Comparison of ENCODE assay signal across 33 cellular contexts in the genomic region with DNA sequence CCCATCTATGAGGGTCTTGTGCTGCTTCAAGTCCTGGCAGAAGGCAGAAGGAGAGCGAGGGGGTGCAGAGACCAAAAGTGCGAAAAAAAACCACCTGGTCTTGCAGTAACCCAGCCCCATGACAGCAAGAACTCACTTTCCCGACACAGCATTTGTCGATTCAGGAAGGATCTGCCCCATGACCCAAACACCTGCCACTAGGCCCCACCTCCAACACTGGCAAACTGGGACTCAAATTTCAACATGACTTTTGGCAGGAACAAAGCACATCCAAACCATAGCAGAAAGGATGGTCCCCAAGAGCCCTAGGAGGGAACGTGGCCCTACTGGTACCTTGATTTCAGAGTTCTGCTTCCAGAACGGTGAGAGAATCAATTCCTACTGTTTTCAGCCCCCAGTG.
"Had no signal": no experiment of that assay in that cellular context is flagged by ENCODE, and none has a peak within 500 bp of the region (broad histone marks: within the 10 kb centered on the region; RNA-seq: fewer than 3 reads in every experiment).

No MANE protein-coding gene starts in this region.

- H3K4me3 Mint-ChIP-seq: activated CD4-positive, alpha-beta memory T cell treated with anti-CD3 and anti-CD28 coated beads, Interleukin-2, amount 10 ng/mL, durations not matched to agents 7 days and 5 days; activated CD4-positive, alpha-beta T cell treated with anti-CD3 and anti-CD28 coated beads, Interleukin-2, amount 10 ng/mL, durations not matched to agents 24 days and 14 days; activated naive CD4-positive, alpha-beta T cell treated with anti-CD3 and anti-CD28 coated beads, Interleukin-2, amount 10 ng/mL, durations not matched to agents 7 days and 5 days; activated naive CD8-positive, alpha-beta T cell treated with anti-CD3 and anti-CD28 coated beads, Interleukin-2, amount 10 ng/mL, durations not matched to agents 7 days and 5 days; activated T-cell treated with anti-CD3 and anti-CD28 coated beads, Interleukin-2, amount 50 U/mL, for 24 hours; brain; naive B cell; stimulated activated memory B cell treated with anti-CD40 and anti-IgM and Interleukin-4, amounts not matched to agents 10 μg/mL and 1 μg/mL and 100 μg/mL, for 72 hours; stimulated activated naive CD8-positive, alpha-beta T cell treated with anti-CD3 and anti-CD28 coated beads, Interleukin-15, amount 100 ng/mL, for 72 hours; type B pancreatic cell had no signal

- H3K27ac Mint-ChIP-seq: activated CD4-positive, alpha-beta memory T cell treated with anti-CD3 and anti-CD28 coated beads, Interleukin-2, amount 10 ng/mL, durations not matched to agents 7 days and 5 days; activated CD4-positive, alpha-beta T cell treated with anti-CD3 and anti-CD28 coated beads, Interleukin-2, amount 10 ng/mL, durations not matched to agents 24 days and 14 days; activated naive CD4-positive, alpha-beta T cell treated with anti-CD3 and anti-CD28 coated beads, Interleukin-2, amount 10 ng/mL, durations not matched to agents 7 days and 5 days; activated naive CD8-positive, alpha-beta T cell treated with anti-CD3 and anti-CD28 coated beads, Interleukin-2, amount 10 ng/mL, durations not matched to agents 7 days and 5 days; activated T-cell treated with anti-CD3 and anti-CD28 coated beads, Interleukin-2, amount 50 U/mL, for 24 hours; brain; naive B cell; stimulated activated memory B cell treated with anti-CD40 and anti-IgM and Interleukin-4, amounts not matched to agents 10 μg/mL and 1 μg/mL and 100 μg/mL, for 72 hours; type B pancreatic cell had no signal

- ATAC-seq: left ventricle myocardium superior; pancreas; stimulated activated memory B cell treated with anti-CD40 and anti-IgM and Interleukin-4, amounts not matched to agents 10 μg/mL and 1 μg/mL and 100 μg/mL, for 72 hours; stimulated activated naive CD8-positive, alpha-beta T cell treated with anti-CD3 and anti-CD28 coated beads, Interleukin-15, amount 100 ng/mL, for 72 hours had no signal

- H3K4me1 Mint-ChIP-seq: activated CD4-positive, alpha-beta memory T cell treated with anti-CD3 and anti-CD28 coated beads, Interleukin-2, amount 10 ng/mL, durations not matched to agents 7 days and 5 days; activated CD4-positive, alpha-beta T cell treated with anti-CD3 and anti-CD28 coated beads, Interleukin-2, amount 10 ng/mL, durations not matched to agents 24 days and 14 days; activated naive CD8-positive, alpha-beta T cell treated with anti-CD3 and anti-CD28 coated beads, Interleukin-2, amount 10 ng/mL, durations not matched to agents 7 days and 5 days; brain had no signal

- H3K36me3 Mint-ChIP-seq: activated naive CD4-positive, alpha-beta T cell treated with anti-CD3 and anti-CD28 coated beads, Interleukin-2, amount 10 ng/mL, durations not matched to agents 7 days and 5 days; brain; naive B cell; stimulated activated memory B cell treated with anti-CD40 and anti-IgM and Interleukin-4, amounts not matched to agents 10 μg/mL and 1 μg/mL and 100 μg/mL, for 72 hours; type B pancreatic cell had no signal

- H3K9me3 Mint-ChIP-seq: activated CD4-positive, alpha-beta memory T cell treated with anti-CD3 and anti-CD28 coated beads, Interleukin-2, amount 10 ng/mL, durations not matched to agents 7 days and 5 days; activated CD4-positive, alpha-beta T cell treated with anti-CD3 and anti-CD28 coated beads, Interleukin-2, amount 10 ng/mL, durations not matched to agents 24 days and 14 days; activated naive CD4-positive, alpha-beta T cell treated with anti-CD3 and anti-CD28 coated beads, Interleukin-2, amount 10 ng/mL, durations not matched to agents 7 days and 5 days; activated T-cell treated with anti-CD3 and anti-CD28 coated beads, Interleukin-2, amount 50 U/mL, for 24 hours; stimulated activated memory B cell treated with anti-CD40 and anti-IgM and Interleukin-4, amounts not matched to agents 10 μg/mL and 1 μg/mL and 100 μg/mL, for 72 hours; stimulated activated naive CD8-positive, alpha-beta T cell treated with anti-CD3 and anti-CD28 coated beads, Interleukin-15, amount 100 ng/mL, for 72 hours; type B pancreatic cell had no signal

- H3K27me3 Mint-ChIP-seq: activated CD4-positive, alpha-beta T cell treated with anti-CD3 and anti-CD28 coated beads, Interleukin-2, amount 10 ng/mL, durations not matched to agents 24 days and 14 days; activated T-cell treated with anti-CD3 and anti-CD28 coated beads, Interleukin-2, amount 50 U/mL, for 24 hours; brain; stimulated activated memory B cell treated with anti-CD40 and anti-IgM and Interleukin-4, amounts not matched to agents 10 μg/mL and 1 μg/mL and 100 μg/mL, for 72 hours; stimulated activated naive CD8-positive, alpha-beta T cell treated with anti-CD3 and anti-CD28 coated beads, Interleukin-15, amount 100 ng/mL, for 72 hours; type B pancreatic cell had no signal

- DNase-seq: activated CD4-positive, alpha-beta memory T cell treated with anti-CD3 and anti-CD28 coated beads, Interleukin-2, amount 10 ng/mL, durations not matched to agents 7 days and 5 days; activated CD4-positive, alpha-beta T cell treated with anti-CD3 and anti-CD28 coated beads, Interleukin-2, amount 10 ng/mL, durations not matched to agents 24 days and 14 days; activated CD4-positive, CD25-positive, alpha-beta regulatory T cell treated with anti-CD3 and anti-CD28 coated beads, Interleukin-2, amount 50 U/mL, for 72 hours; activated CD8-positive, alpha-beta memory T cell treated with anti-CD3 and anti-CD28 coated beads, Interleukin-2, amount 50 U/mL, for 48 hours; activated gamma-delta T cell; activated naive CD4-positive, alpha-beta T cell treated with anti-CD3 and anti-CD28 coated beads, Interleukin-2, amount 10 ng/mL, durations not matched to agents 7 days and 5 days; activated naive CD8-positive, alpha-beta T cell treated with anti-CD3 and anti-CD28 coated beads, Interleukin-2, amount 10 ng/mL, durations not matched to agents 7 days and 5 days; activated T-cell treated with anti-CD3 and anti-CD28 coated beads, Interleukin-2, amount 50 U/mL, for 24 hours; cerebellar nuclear complex; colonic mucosa; effector CD8-positive, alpha-beta T cell; esophagus squamous epithelium; foreskin melanocyte; left ventricle myocardium superior; mammary epithelial cell; naive B cell; nucleus accumbens; pancreas; retina; sigmoid colon; small intestine; stimulated activated CD4-positive, alpha-beta T cell treated with anti-CD3 and anti-CD28 coated beads, Interleukin-4, amount 100 ng/mL, for 4 hours; stimulated activated CD8-positive, alpha-beta memory T cell treated with anti-CD3 and anti-CD28 coated beads, Interleukin-4, amount 100 ng/mL, for 48 hours; stimulated activated naive CD8-positive, alpha-beta T cell treated with anti-CD3 and anti-CD28 coated beads, Interleukin-15, amount 100 ng/mL, for 72 hours; substantia nigra had no signal

- H3K27ac ChIP-seq: ascending aorta, cardiac muscle cell, colonic mucosa, epithelial cell of prostate, esophagus squamous epithelium, pancreas, prostate gland, sigmoid colon, vagina had no signal
